Comparison of ENCODE assay signal across 8 cellular contexts in the genomic region with DNA sequence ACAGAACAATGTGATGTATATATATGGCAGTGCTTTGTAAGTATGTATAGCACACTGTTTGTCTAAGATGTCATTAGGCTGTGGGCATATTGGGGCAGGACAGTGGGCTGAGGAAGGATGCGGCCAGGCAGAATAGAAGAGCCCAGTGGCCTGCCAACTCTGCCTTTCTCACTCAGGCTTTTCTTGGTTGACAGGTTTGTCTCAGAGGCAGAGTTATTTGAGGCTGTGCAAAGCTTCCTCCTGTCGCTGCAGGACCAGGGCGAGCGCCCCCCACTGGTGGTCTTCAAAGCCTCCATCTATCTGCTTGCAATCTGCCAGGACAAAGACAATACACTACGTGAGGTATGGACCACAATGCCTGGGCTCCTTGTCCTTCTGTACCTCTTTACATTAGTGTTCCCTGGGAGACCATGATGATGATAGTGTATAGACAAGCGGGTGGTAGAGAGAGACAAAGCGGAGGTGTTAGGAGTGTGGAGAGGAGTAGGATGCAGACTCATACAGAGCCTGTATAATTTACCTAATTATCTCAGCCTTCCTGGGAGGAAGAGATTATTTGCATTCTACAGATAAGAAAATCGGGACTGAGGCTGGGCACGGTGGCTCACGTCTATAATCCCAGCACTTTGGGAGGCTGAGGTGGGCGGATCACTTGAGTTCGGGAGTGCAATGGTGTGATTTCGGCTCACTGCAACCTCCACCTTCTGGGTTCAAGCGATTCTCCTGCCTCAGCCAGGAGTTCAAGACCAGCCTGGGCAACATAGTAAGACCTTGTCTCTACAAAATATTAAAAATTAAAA. TPM values are rescaled to one million over a fixed set of nuclear protein-coding genes. Genes with fewer than 3 reads are reported as not detected.
DNase-seq lines count a peak whose midpoint lies in the region; ATAC-seq and TF ChIP-seq lines count a peak whose summit lies in the region.

No MANE protein-coding gene starts in this region.

- no peaks in the 10 kb centered on the region for H3K79me2 ChIP-seq in DND-41 (ENCODE audit: insufficient read depth, low read length)

- intact Hi-C loops in left ventricle myocardium superior (cut with micrococcal nuclease) (no loop called here), esophagus muscularis mucosa (cut with DNase I) (no loop called here)

- no peak overlapping the region for H3K9ac ChIP-seq in DND-41 (ENCODE audit: low read depth, low read length)

- no peak for TF ChIP-seq POLR2A in esophagus muscularis mucosa (IDR thresholded peaks at IDR 0.05; ENCODE audit: low read depth)

- WGBS in esophagus muscularis mucosa, result 78% methylated on average over 11 of the region's 14 CpGs

- H3K36me3 ChIP-seq in DND-41 (ENCODE audit: insufficient read depth, low read length) (no peaks in the 10 kb centered on the region), esophagus muscularis mucosa (no peaks in the 10 kb centered on the region)

- no peak for ATAC-seq in DND-41 (ENCODE audit: insufficient read depth, low read depth)
- ATAC-seq in left ventricle myocardium superior, result no peak
- ATAC-seq in GM21381 (IDR thresholded peaks at IDR 0.05; ENCODE audit: unreplicated experiment), result no peak
- no peak for ATAC-seq in GM21576 (IDR thresholded peaks at IDR 0.05; ENCODE audit: unreplicated experiment)

- no peaks in the 10 kb centered on the region for H3K27me3 ChIP-seq in DND-41 (ENCODE audit: insufficient read depth, low read length, poor library complexity)
- H3K27me3 ChIP-seq in esophagus muscularis mucosa, result no peaks in the 10 kb centered on the region

- H3K9me3 ChIP-seq in DND-41 (ENCODE audit: insufficient read depth, low read length, severe bottlenecking), result no peaks in the 10 kb centered on the region
- no peaks in the 10 kb centered on the region for H3K9me3 ChIP-seq in esophagus muscularis mucosa

- DNase-seq in DND-41 (peak; percentile 39), left ventricle myocardium superior (peak; percentile 38), esophagus muscularis mucosa (ENCODE audit: extremely low spot score) (no peak), NCI-H128 (lab: John Stamatoyannopoulos, UW; ENCODE audit: unreplicated experiment) (no peak)
- peak; percentile 33 for DNase-seq in activated CD4-positive, alpha-beta T cell treated with anti-CD3 and anti-CD28 coated beads, Interleukin-2, amount 50 U/mL, for 1 hour

- H4K20me1 ChIP-seq in DND-41 (ENCODE audit: insufficient read depth, low read length), result no peaks in the 10 kb centered on the region

- no peak for TF ChIP-seq EP300 in esophagus muscularis mucosa (IDR thresholded peaks at IDR 0.05)

- H3K4me3 ChIP-seq in DND-41 (ENCODE audit: low read depth in 1 of 2, low read length in 2 of 2), result no peak overlapping the region
- no peak overlapping the region for H3K4me3 ChIP-seq in esophagus muscularis mucosa

- TF ChIP-seq CTCF in DND-41 (IDR thresholded peaks at IDR 0.05; ENCODE audit: borderline replicate concordance, extremely low read depth, low read length, poor library complexity, severe bottlenecking) (peak; percentile 55), LNCAP (IDR thresholded peaks at IDR 0.05) (peak; percentile 43), esophagus muscularis mucosa (IDR thresholded peaks at IDR 0.05) (no peak)

- H3K4me2 ChIP-seq in DND-41 (ENCODE audit: insufficient read depth, low read length), result no peak overlapping the region

- H3K27ac ChIP-seq in DND-41 (ENCODE audit: low read length), result no peak overlapping the region
- H3K27ac ChIP-seq in esophagus muscularis mucosa (replicated peaks in 1 of 4), result no peak overlapping the region

- H3K4me1 ChIP-seq in DND-41 (ENCODE audit: insufficient read depth, low read length), result no peaks in the 10 kb centered on the region
- no peaks in the 10 kb centered on the region for H3K4me1 ChIP-seq in esophagus muscularis mucosa

- H2AFZ ChIP-seq in DND-41 (ENCODE audit: low read depth, low read length), result no peak overlapping the region

RNA-seq across cellular contexts. Expression of gene CCDC134, which starts 37.3 kb away (rescaled TPM):
- total RNA-seq in left ventricle myocardium superior, result 5.9 TPM
- 10 to 100 TPM in 1 of 4 donors, 1 to 10 TPM in 3; 7.0 to 10.8 (median 8.7) TPM for total RNA-seq in esophagus muscularis mucosa

Comparison
In these comparisons a context has a peak if more than half of its experiments do, and no peak if none do; other contexts are left out.
1. DNase-seq: peak in DND-41 (single experiment), activated CD4-positive, alpha-beta T cell treated with anti-CD3 and anti-CD28 coated beads, Interleukin-2, amount 50 U/mL, for 1 hour (single experiment) and left ventricle myocardium superior (single experiment); none in esophagus muscularis mucosa (single experiment) and NCI-H128 (single experiment).
2. CTCF ChIP-seq: peak in DND-41 (single experiment) and LNCAP (single experiment); none in esophagus muscularis mucosa (0 of 3).